1 cellular context compared by ENCODE assay signal in genomic region chr4:143076723-143077122, GRCh38.
TF ChIP-seq lines count a peak whose summit lies in the region.

No MANE protein-coding gene starts in this region.

TF ChIP-seq in HEK293, 187 proteins besides CTCF, POLR2A, EP300 and RAD21:
- TF ChIP-seq PRDM10 (tag by site-specific recombination; IDR thresholded peaks at IDR 0.05) (0 out of 2 replicates have a peak, but pooled peaks have one; percentile 26), SCRT1 (tag by site-specific recombination; IDR thresholded peaks at IDR 0.05; ENCODE audit: borderline replicate concordance) (no peak), ZNF404 (tag by site-specific recombination; IDR thresholded peaks at IDR 0.05) (no peak)
TF ChIP-seq in HEK293: peak in this region for 1.
